10 cellular contexts compared by ENCODE assay signal in the genomic region with DNA sequence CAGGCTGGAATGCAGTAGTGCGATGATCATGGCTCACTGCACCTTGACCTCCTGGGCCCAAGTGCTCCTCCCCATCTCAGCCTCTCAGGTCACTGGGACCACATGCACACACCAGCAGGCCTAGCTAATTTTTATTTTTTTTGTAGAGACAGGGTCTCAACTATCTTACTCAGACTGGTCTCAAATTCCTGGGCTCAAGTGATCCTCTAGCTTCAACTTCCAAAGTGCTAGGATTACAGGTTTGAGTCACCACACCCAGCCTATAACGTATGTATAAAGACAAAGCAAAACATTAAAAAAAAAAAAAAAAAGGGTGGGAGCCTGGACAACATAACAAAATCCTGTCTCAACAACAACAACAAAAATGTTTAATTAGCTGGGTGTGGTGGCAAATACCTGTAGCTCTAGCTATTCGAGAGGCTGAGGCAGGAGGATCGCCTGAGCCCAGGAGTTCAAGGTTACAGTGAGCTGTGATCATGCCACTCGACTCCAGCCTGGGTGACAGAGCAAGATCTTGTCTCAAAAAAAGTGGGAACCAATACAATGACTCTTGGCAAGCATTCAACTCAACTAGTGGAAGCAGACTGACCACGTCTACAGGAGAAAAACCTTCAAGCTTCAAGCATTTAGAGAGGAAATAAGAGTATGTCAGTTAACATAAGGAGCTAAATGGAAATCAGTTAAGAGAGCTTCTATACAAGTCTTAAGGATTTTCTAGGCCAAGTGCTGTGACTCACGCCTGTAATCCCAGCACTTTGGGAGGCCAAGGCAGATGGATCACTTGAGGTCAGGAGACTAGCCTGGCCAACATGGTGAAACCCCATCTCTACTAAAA. TPM values are rescaled to one million over a fixed set of nuclear protein-coding genes. Genes with fewer than 3 reads are reported as not detected.
DNase-seq lines count a peak whose midpoint lies in the region; ATAC-seq, FAIRE-seq and TF ChIP-seq lines count a peak whose summit lies in the region.
"Had no signal": no experiment of that assay in that cellular context is flagged by ENCODE, and none has a peak within 500 bp of the region (broad histone marks: within the 10 kb centered on the region; RNA-seq: fewer than 3 reads in every experiment).

No MANE protein-coding gene starts in this region.

- H4K20me1 ChIP-seq in HepG2 (ENCODE audit: insufficient read depth, low read length): no peaks in the 10 kb centered on the region

- POLR2A ChIA-PET in HepG2 (lab: Yijun Ruan, JAX): interaction anchor here (0.6 to 4.1 kb wide), 23 partner anchors 10 to 1039 kb away, joined by 3 to 73 read pairs (median 4); partner anchors contain the start of genes ATRAID, CCDC121, EIF2B4 and FNDC4

- H3K4me1 ChIP-seq in HepG2 (ENCODE audit: insufficient read depth, low read length): peaks cover 56% of the 10 kb centered on the region
- peaks cover 0 to 36% (median 3%) of the 10 kb centered on the region in 4 donors for H3K4me1 ChIP-seq in right lobe of liver
- peaks cover 14 to 49% (median 35%) of the 10 kb centered on the region in 4 donors for H3K4me1 ChIP-seq in transverse colon
- peaks cover 0 to 54% (median 18%) of the 10 kb centered on the region in 4 donors for H3K4me1 ChIP-seq in tibial nerve

- TF ChIP-seq CTCF in HepG2 (CRISPR knock-in tag; IDR thresholded peaks at IDR 0.05) (no peak), right lobe of liver (IDR thresholded peaks at IDR 0.05) (no peak), transverse colon (IDR thresholded peaks at IDR 0.05) (no peak), tibial nerve (IDR thresholded peaks at IDR 0.05) (no peak), GM13977 (IDR thresholded peaks at IDR 0.05; ENCODE audit: extremely low read depth, insufficient read depth, missing control alignments) (no peak)

- H3K27me3 Mint-ChIP-seq in T-helper 17 cell: no peaks in the 10 kb centered on the region

- CTCF ChIA-PET in HepG2 (lab: Yijun Ruan, JAX; ENCODE audit: low intra/inter-chr PET ratio, low total read pairs): no interaction called here

- FAIRE-seq in HepG2 (lab: Jason Lieb, UNC): peak; percentile 84

- peaks cover 1 to 5% of the 10 kb centered on the region in 2 experiments; a peak in 2 of 5 replicates for H3K36me3 ChIP-seq in HepG2 (replicated peaks in 1 of 2; ENCODE audit: control insufficient read depth in 1 of 2, insufficient read depth in 2 of 2, low read length in 2 of 2)
- peaks cover 0 to 5% (median 0%) of the 10 kb centered on the region in 4 donors for H3K36me3 ChIP-seq in right lobe of liver
- H3K36me3 ChIP-seq in transverse colon: no peaks in the 10 kb centered on the region
- no peaks in the 10 kb centered on the region for H3K36me3 ChIP-seq in tibial nerve

- H3K27me3 ChIP-seq in HepG2 (ENCODE audit: control insufficient read depth in 1 of 2, insufficient read depth in 2 of 2, low read length in 2 of 2): no peaks in the 10 kb centered on the region; a peak in 1 of 5 replicates
- no peaks in the 10 kb centered on the region for H3K27me3 ChIP-seq in right lobe of liver
- no peaks in the 10 kb centered on the region for H3K27me3 ChIP-seq in transverse colon
- H3K27me3 ChIP-seq in tibial nerve: no peaks in the 10 kb centered on the region

- in situ Hi-C loops in HepG2 (cut with HindIII; ENCODE audit: extremely low pct_ligation_motif_present, low pct_unique_long_range_greater_than_20kb): no loop called here
- in situ Hi-C loops in transverse colon (cut with MboI; ENCODE audit: low pct_ligation_motif_present in 1 of 4, low pct_unique_long_range_greater_than_20kb in 1 of 4, low sequenced_read_pairs in 3 of 4): no loop called here
- in situ Hi-C loops in GM13977 (cut with MboI; ENCODE audit: low pct_unique_long_range_greater_than_20kb, low sequenced_read_pairs, unreplicated experiment): no loop called here

- H3K9me3 ChIP-seq in HepG2 (ENCODE audit: low read length) (no peaks in the 10 kb centered on the region), right lobe of liver (no peaks in the 10 kb centered on the region), T-helper 17 cell (ENCODE audit: control insufficient read depth, low read length, poor library complexity, severe bottlenecking) (no peaks in the 10 kb centered on the region), transverse colon (no peaks in the 10 kb centered on the region), tibial nerve (no peaks in the 10 kb centered on the region)

- H3K79me2 ChIP-seq in HepG2 (ENCODE audit: insufficient read depth, low read length): peaks cover 87% of the 10 kb centered on the region

- H3K4me3 ChIP-seq in HepG2 (replicated peaks in 1 of 3; ENCODE audit: insufficient read depth in 1 of 3, low read depth in 2 of 3, low read length in 3 of 3) (peak overlapping the region in 2 of 3 experiments; percentile 75 to 91; a peak in 4 of 6 replicates), right lobe of liver (no peak overlapping the region), transverse colon (no peak overlapping the region), tibial nerve (no peak overlapping the region)

- no peak overlapping the region for H3K4me3 Mint-ChIP-seq in T-helper 17 cell

- peak in 1 of 2 experiments; percentile 36; a peak in 1 of 4 replicates for TF ChIP-seq EP300 in HepG2 (IDR thresholded peaks at IDR 0.05; ENCODE audit: low read depth in 2 of 2, low read length in 2 of 2)
- TF ChIP-seq EP300 in HepG2 (CRISPR knock-in tag; IDR thresholded peaks at IDR 0.05; ENCODE audit: borderline replicate concordance): no peak
- TF ChIP-seq EP300 in transverse colon (IDR thresholded peaks at IDR 0.05; ENCODE audit: low read depth): no peak
- no peak for TF ChIP-seq EP300 in tibial nerve (IDR thresholded peaks at IDR 0.05)

- no TSS peak for BruUV-seq in HepG2 (replicated peaks; lab: Mats Ljungman, UMichigan)

- peaks cover 39% of the 10 kb centered on the region for H3K4me1 Mint-ChIP-seq in T-helper 17 cell

- peak overlapping the region; percentile 96 for H3K27ac ChIP-seq in HepG2 (ENCODE audit: extremely low read length, insufficient read depth, low read length)
- H3K27ac ChIP-seq in right lobe of liver: no peak overlapping the region
- peak overlapping the region in 3 of 4 donors; percentile 14 to 53 (median 50) for H3K27ac ChIP-seq in transverse colon
- no peak overlapping the region for H3K27ac ChIP-seq in tibial nerve

- peak overlapping the region; percentile 100 for H3K27ac Mint-ChIP-seq in T-helper 17 cell

- peaks cover 4% of the 10 kb centered on the region for H3K36me3 Mint-ChIP-seq in T-helper 17 cell (ENCODE audit: low read depth)

- intact Hi-C loops in HepG2 (cut with micrococcal nuclease; ENCODE audit: unreplicated experiment) (no loop called here), right lobe of liver (cut with DNase I) (no loop called here), transverse colon (cut with DNase I; ENCODE audit: low total_unique reads) (no loop called here)

- H2AFZ ChIP-seq in HepG2 (ENCODE audit: low read length): no peak overlapping the region

- peak overlapping the region; percentile 90 for H3K4me2 ChIP-seq in HepG2 (ENCODE audit: low read depth, low read length)

- DNase-seq in HepG2 (ENCODE audit: low spot score) (peak; percentile 88), right lobe of liver (no peak), T-helper 17 cell (no peak), fibroblast of gingiva (ENCODE audit: low read depth) (peak; percentile 48), transverse colon (no peak), tibial nerve (ENCODE audit: low spot score in 2 of 2) (no peak), GM13977 (ENCODE audit: low spot score) (no peak)
- DNase-seq: amygdala, posterior cingulate gyrus had no signal

- ATAC-seq in HepG2 (peak; percentile 36), right lobe of liver (no peak), T-helper 17 cell (no peak), HG03457 (IDR thresholded peaks at IDR 0.05; ENCODE audit: unreplicated experiment) (no peak)

- TF ChIP-seq POLR2A in HepG2 (IDR thresholded peaks at IDR 0.05; ENCODE audit: insufficient read depth in 1 of 2, low read depth in 2 of 2, low read length in 2 of 2) (no peak), right lobe of liver (IDR thresholded peaks at IDR 0.05) (no peak), transverse colon (IDR thresholded peaks at IDR 0.05) (no peak), tibial nerve (IDR thresholded peaks at IDR 0.05) (no peak)

- TF ChIP-seq RAD21 in HepG2 (CRISPR knock-in tag; IDR thresholded peaks at IDR 0.05): no peak

- H3K9ac ChIP-seq in HepG2 (ENCODE audit: insufficient read depth, low read depth, low read length): peak overlapping the region; percentile 99

- 9% methylated on average over 7 of the region's 7 CpGs for WGBS in HepG2 (ENCODE audit: low lambda C conversion rate)
- WGBS in right lobe of liver (ENCODE audit: insufficient coverage, low coverage, low lambda C conversion rate, missing lambda C conversion rate): 70% methylated on average over 6 of the region's 7 CpGs
- WGBS in transverse colon (ENCODE audit: low coverage in 1 of 2), 2 donors: 63% methylated on average over 5 to 7 of the region's 7 CpGs
- 73 to 77% methylated on average over 7 of the region's 7 CpGs for WGBS in tibial nerve, 2 donors

RNA-seq across cellular contexts. Expression of gene GTF3C2, which starts 2.6 kb away (rescaled TPM):
- total RNA-seq in HepG2 (2016; rRNA removed; fragmentation: Illumina TruSeq; extraction: Trizol) (77.5 and 80.0 TPM in 2 replicates), right lobe of liver (10 to 100 TPM; 13.4 to 20.1 (median 16.8) TPM), T-helper 17 cell (10 to 100 TPM; 52.2 to 70.2 TPM), transverse colon (10 to 100 TPM; 55.7 to 79.2 (median 63.6) TPM), tibial nerve (10 to 100 TPM; 38.9 to 54.0 (median 46.0) TPM)
- 43.5 and 52.1 TPM in 2 replicates for total RNA-seq in HepG2 (2016; cell fraction: cytosol; rRNA removed; fragmentation: Illumina TruSeq; extraction: Trizol; ENCODE audit: low read depth)
- 72.3 and 78.2 TPM in 2 replicates for total RNA-seq in HepG2 (2016; cell fraction: insoluble cytoplasmic fraction; rRNA removed; fragmentation: Illumina TruSeq; extraction: Trizol)
- 72.9 and 75.0 TPM in 2 replicates for total RNA-seq in HepG2 (2016; cell fraction: membrane; rRNA removed; fragmentation: Illumina TruSeq; extraction: Trizol)
- 66.4 and 68.7 TPM in 2 replicates for total RNA-seq in HepG2 (2016; cell fraction: nucleus; rRNA removed; fragmentation: Illumina TruSeq; extraction: Trizol)
- polyA plus RNA-seq in HepG2 (2011; rRNA removed): 110 and 130 TPM in 2 replicates
- 66.6 and 78.1 TPM in 2 replicates for polyA plus RNA-seq in HepG2 (2011; cell fraction: cytosol; rRNA removed)
- polyA plus RNA-seq in HepG2 (2011; cell fraction: nucleus; rRNA removed): 240 and 284 TPM in 2 replicates
- 68.1 and 83.8 TPM in 2 replicates for polyA plus RNA-seq in HepG2 (2012)
- polyA plus RNA-seq in HepG2 (2016; cell fraction: cytosol; fragmentation: Illumina TruSeq; extraction: Trizol; ENCODE audit: low read depth): 23.7 and 28.2 TPM in 2 replicates
- polyA plus RNA-seq in HepG2 (2016; cell fraction: insoluble cytoplasmic fraction; fragmentation: Illumina TruSeq; extraction: Trizol; ENCODE audit: low read depth): 86.5 and 95.8 TPM in 2 replicates
- polyA plus RNA-seq in HepG2 (2016; cell fraction: membrane; fragmentation: Illumina TruSeq; extraction: Trizol; ENCODE audit: low read depth): 59.8 and 70.6 TPM in 2 replicates
- polyA plus RNA-seq in HepG2 (2016; cell fraction: nucleus; fragmentation: Illumina TruSeq; extraction: Trizol; ENCODE audit: insufficient read depth, low read depth): 135 and 154 TPM in 2 replicates
- 139 and 140 TPM in 2 replicates for polyA minus RNA-seq in HepG2 (2011; rRNA and poly(A)+ RNA removed; ENCODE audit: low replicate concordance)
- polyA minus RNA-seq in HepG2 (2011; cell fraction: cytosol; rRNA and poly(A)+ RNA removed): 38.4 and 43.3 TPM in 2 replicates
- 99.5 and 107 TPM in 2 replicates for polyA minus RNA-seq in HepG2 (2011; cell fraction: nucleus; rRNA and poly(A)+ RNA removed)

RNA-seq across cellular contexts. Expression of gene EIF2B4, which starts 16.2 kb away (rescaled TPM):
- total RNA-seq in HepG2 (2016; rRNA removed; fragmentation: Illumina TruSeq; extraction: Trizol): 91.5 and 105 TPM in 2 replicates
- total RNA-seq in HepG2 (2016; cell fraction: cytosol; rRNA removed; fragmentation: Illumina TruSeq; extraction: Trizol; ENCODE audit: low read depth): 13.9 and 14.5 TPM in 2 replicates
- total RNA-seq in HepG2 (2016; cell fraction: insoluble cytoplasmic fraction; rRNA removed; fragmentation: Illumina TruSeq; extraction: Trizol): 88.4 and 107 TPM in 2 replicates
- 25.8 and 26.5 TPM in 2 replicates for total RNA-seq in HepG2 (2016; cell fraction: membrane; rRNA removed; fragmentation: Illumina TruSeq; extraction: Trizol)
- total RNA-seq in HepG2 (2016; cell fraction: nucleus; rRNA removed; fragmentation: Illumina TruSeq; extraction: Trizol): 66.4 and 73.1 TPM in 2 replicates
- 96.4 and 99.2 TPM in 2 replicates for polyA plus RNA-seq in HepG2 (2011; rRNA removed)
- 82.0 and 84.4 TPM in 2 replicates for polyA plus RNA-seq in HepG2 (2011; cell fraction: cytosol; rRNA removed)
- 199 and 211 TPM in 2 replicates for polyA plus RNA-seq in HepG2 (2011; cell fraction: nucleus; rRNA removed)
- polyA plus RNA-seq in HepG2 (2012): 96.2 and 105 TPM in 2 replicates
- 13.6 and 15.3 TPM in 2 replicates for polyA plus RNA-seq in HepG2 (2016; cell fraction: cytosol; fragmentation: Illumina TruSeq; extraction: Trizol; ENCODE audit: low read depth)
- 102 and 106 TPM in 2 replicates for polyA plus RNA-seq in HepG2 (2016; cell fraction: insoluble cytoplasmic fraction; fragmentation: Illumina TruSeq; extraction: Trizol; ENCODE audit: low read depth)
- 19.0 and 22.6 TPM in 2 replicates for polyA plus RNA-seq in HepG2 (2016; cell fraction: membrane; fragmentation: Illumina TruSeq; extraction: Trizol; ENCODE audit: low read depth)
- 162 and 164 TPM in 2 replicates for polyA plus RNA-seq in HepG2 (2016; cell fraction: nucleus; fragmentation: Illumina TruSeq; extraction: Trizol; ENCODE audit: insufficient read depth, low read depth)
- 71.1 and 120 TPM in 2 replicates for polyA minus RNA-seq in HepG2 (2011; rRNA and poly(A)+ RNA removed; ENCODE audit: low replicate concordance)
- polyA minus RNA-seq in HepG2 (2011; cell fraction: cytosol; rRNA and poly(A)+ RNA removed): 27.4 and 35.3 TPM in 2 replicates
- polyA minus RNA-seq in HepG2 (2011; cell fraction: nucleus; rRNA and poly(A)+ RNA removed): 60.0 and 61.9 TPM in 2 replicates
- 10 to 100 TPM; 17.6 to 25.0 (median 20.9) TPM for total RNA-seq in right lobe of liver
- 10 to 100 TPM; 29.8 to 33.2 TPM for total RNA-seq in T-helper 17 cell
- 10 to 100 TPM; 12.0 to 36.7 (median 27.5) TPM for total RNA-seq in transverse colon
- 10 to 100 TPM; 43.3 to 69.0 (median 59.8) TPM for total RNA-seq in tibial nerve

RNA-seq across cellular contexts. Expression of gene SNX17, which starts 16.4 kb away (rescaled TPM):
- total RNA-seq in HepG2 (2016; rRNA removed; fragmentation: Illumina TruSeq; extraction: Trizol) (94.9 and 109 TPM in 2 replicates), right lobe of liver (10 to 100 TPM; 50.1 to 58.9 (median 54.1) TPM), T-helper 17 cell (10 to 100 TPM; 75.7 to 80.3 TPM), transverse colon (10 to 100 TPM; 59.8 to 99.3 (median 73.9) TPM), tibial nerve (10 to 100 TPM; 71.6 to 97.7 (median 90.8) TPM)
- 42.7 and 45.6 TPM in 2 replicates for total RNA-seq in HepG2 (2016; cell fraction: cytosol; rRNA removed; fragmentation: Illumina TruSeq; extraction: Trizol; ENCODE audit: low read depth)
- 98.2 and 110 TPM in 2 replicates for total RNA-seq in HepG2 (2016; cell fraction: insoluble cytoplasmic fraction; rRNA removed; fragmentation: Illumina TruSeq; extraction: Trizol)
- total RNA-seq in HepG2 (2016; cell fraction: membrane; rRNA removed; fragmentation: Illumina TruSeq; extraction: Trizol): 56.0 and 66.0 TPM in 2 replicates
- 70.1 and 82.3 TPM in 2 replicates for total RNA-seq in HepG2 (2016; cell fraction: nucleus; rRNA removed; fragmentation: Illumina TruSeq; extraction: Trizol)
- polyA plus RNA-seq in HepG2 (2011; rRNA removed): 75.0 and 88.4 TPM in 2 replicates
- 86.7 and 102 TPM in 2 replicates for polyA plus RNA-seq in HepG2 (2011; cell fraction: cytosol; rRNA removed)
- polyA plus RNA-seq in HepG2 (2011; cell fraction: nucleus; rRNA removed): 125 TPM in 2 replicates
- polyA plus RNA-seq in HepG2 (2012): 71.1 and 79.5 TPM in 2 replicates
- 19.3 and 23.5 TPM in 2 replicates for polyA plus RNA-seq in HepG2 (2016; cell fraction: cytosol; fragmentation: Illumina TruSeq; extraction: Trizol; ENCODE audit: low read depth)
- polyA plus RNA-seq in HepG2 (2016; cell fraction: insoluble cytoplasmic fraction; fragmentation: Illumina TruSeq; extraction: Trizol; ENCODE audit: low read depth): 82.7 and 86.8 TPM in 2 replicates
- polyA plus RNA-seq in HepG2 (2016; cell fraction: membrane; fragmentation: Illumina TruSeq; extraction: Trizol; ENCODE audit: low read depth): 39.6 and 42.3 TPM in 2 replicates
- polyA plus RNA-seq in HepG2 (2016; cell fraction: nucleus; fragmentation: Illumina TruSeq; extraction: Trizol; ENCODE audit: insufficient read depth, low read depth): 97.5 and 97.9 TPM in 2 replicates
- polyA minus RNA-seq in HepG2 (2011; rRNA and poly(A)+ RNA removed; ENCODE audit: low replicate concordance): 92.8 and 112 TPM in 2 replicates
- polyA minus RNA-seq in HepG2 (2011; cell fraction: cytosol; rRNA and poly(A)+ RNA removed): 58.3 and 61.2 TPM in 2 replicates
- 97.5 and 98.0 TPM in 2 replicates for polyA minus RNA-seq in HepG2 (2011; cell fraction: nucleus; rRNA and poly(A)+ RNA removed)

RNA-seq across cellular contexts. Expression of gene ZNF513, which starts 26.6 kb away (rescaled TPM):
- total RNA-seq in HepG2 (2016; rRNA removed; fragmentation: Illumina TruSeq; extraction: Trizol) (2.4 and 4.9 TPM in 2 replicates), right lobe of liver (10 to 100 TPM in 2 of 6 experiments, 1 to 10 TPM in 4; 6.0 to 14.7 (median 9.8) TPM), T-helper 17 cell (10 to 100 TPM; 22.4 to 24.6 TPM), transverse colon (10 to 100 TPM; 24.0 to 41.0 (median 32.6) TPM), tibial nerve (10 to 100 TPM; 12.9 to 16.8 (median 14.4) TPM)
- 2.0 and 2.5 TPM in 2 replicates for total RNA-seq in HepG2 (2016; cell fraction: cytosol; rRNA removed; fragmentation: Illumina TruSeq; extraction: Trizol; ENCODE audit: low read depth)
- total RNA-seq in HepG2 (2016; cell fraction: insoluble cytoplasmic fraction; rRNA removed; fragmentation: Illumina TruSeq; extraction: Trizol): 2.5 and 5.0 TPM in 2 replicates
- 4.0 and 4.3 TPM in 2 replicates for total RNA-seq in HepG2 (2016; cell fraction: membrane; rRNA removed; fragmentation: Illumina TruSeq; extraction: Trizol)
- total RNA-seq in HepG2 (2016; cell fraction: nucleus; rRNA removed; fragmentation: Illumina TruSeq; extraction: Trizol): 5.5 and 6.1 TPM in 2 replicates
- polyA plus RNA-seq in HepG2 (2011; rRNA removed): 6.3 and 10.9 TPM in 2 replicates
- 5.5 and 8.5 TPM in 2 replicates for polyA plus RNA-seq in HepG2 (2011; cell fraction: cytosol; rRNA removed)
- polyA plus RNA-seq in HepG2 (2011; cell fraction: nucleus; rRNA removed): 44.0 and 47.8 TPM in 2 replicates
- polyA plus RNA-seq in HepG2 (2012): 3.9 and 6.3 TPM in 2 replicates
- polyA plus RNA-seq in HepG2 (2016; cell fraction: cytosol; fragmentation: Illumina TruSeq; extraction: Trizol; ENCODE audit: low read depth): 2.7 and 2.9 TPM in 2 replicates
- 3.5 and 4.5 TPM in 2 replicates for polyA plus RNA-seq in HepG2 (2016; cell fraction: insoluble cytoplasmic fraction; fragmentation: Illumina TruSeq; extraction: Trizol; ENCODE audit: low read depth)
- polyA plus RNA-seq in HepG2 (2016; cell fraction: membrane; fragmentation: Illumina TruSeq; extraction: Trizol; ENCODE audit: low read depth): 4.8 TPM in 2 replicates
- polyA plus RNA-seq in HepG2 (2016; cell fraction: nucleus; fragmentation: Illumina TruSeq; extraction: Trizol; ENCODE audit: insufficient read depth, low read depth): 20.6 TPM in 2 replicates
- 4.6 and 10.2 TPM in 2 replicates for polyA minus RNA-seq in HepG2 (2011; rRNA and poly(A)+ RNA removed; ENCODE audit: low replicate concordance)
- polyA minus RNA-seq in HepG2 (2011; cell fraction: cytosol; rRNA and poly(A)+ RNA removed): 1.6 and 3.3 TPM in 2 replicates
- polyA minus RNA-seq in HepG2 (2011; cell fraction: nucleus; rRNA and poly(A)+ RNA removed): 4.9 and 5.1 TPM in 2 replicates

RNA-seq across cellular contexts. Expression of gene MPV17, which starts 31.1 kb away (rescaled TPM):
- 37.0 and 48.9 TPM in 2 replicates for total RNA-seq in HepG2 (2016; rRNA removed; fragmentation: Illumina TruSeq; extraction: Trizol)
- 20.8 and 25.9 TPM in 2 replicates for total RNA-seq in HepG2 (2016; cell fraction: cytosol; rRNA removed; fragmentation: Illumina TruSeq; extraction: Trizol; ENCODE audit: low read depth)
- 42.7 and 51.6 TPM in 2 replicates for total RNA-seq in HepG2 (2016; cell fraction: insoluble cytoplasmic fraction; rRNA removed; fragmentation: Illumina TruSeq; extraction: Trizol)
- total RNA-seq in HepG2 (2016; cell fraction: membrane; rRNA removed; fragmentation: Illumina TruSeq; extraction: Trizol): 26.7 and 29.9 TPM in 2 replicates
- total RNA-seq in HepG2 (2016; cell fraction: nucleus; rRNA removed; fragmentation: Illumina TruSeq; extraction: Trizol): 42.0 and 44.6 TPM in 2 replicates
- polyA plus RNA-seq in HepG2 (2011; rRNA removed): 119 and 129 TPM in 2 replicates
- 118 and 122 TPM in 2 replicates for polyA plus RNA-seq in HepG2 (2011; cell fraction: cytosol; rRNA removed)
- 242 and 245 TPM in 2 replicates for polyA plus RNA-seq in HepG2 (2011; cell fraction: nucleus; rRNA removed)
- polyA plus RNA-seq in HepG2 (2012): 63.5 and 90.0 TPM in 2 replicates
- polyA plus RNA-seq in HepG2 (2016; cell fraction: cytosol; fragmentation: Illumina TruSeq; extraction: Trizol; ENCODE audit: low read depth): 24.1 and 27.7 TPM in 2 replicates
- polyA plus RNA-seq in HepG2 (2016; cell fraction: insoluble cytoplasmic fraction; fragmentation: Illumina TruSeq; extraction: Trizol; ENCODE audit: low read depth): 63.3 and 64.7 TPM in 2 replicates
- polyA plus RNA-seq in HepG2 (2016; cell fraction: membrane; fragmentation: Illumina TruSeq; extraction: Trizol; ENCODE audit: low read depth): 36.5 and 39.6 TPM in 2 replicates
- polyA plus RNA-seq in HepG2 (2016; cell fraction: nucleus; fragmentation: Illumina TruSeq; extraction: Trizol; ENCODE audit: insufficient read depth, low read depth): 101 and 104 TPM in 2 replicates
- polyA minus RNA-seq in HepG2 (2011; rRNA and poly(A)+ RNA removed; ENCODE audit: low replicate concordance): 155 and 173 TPM in 2 replicates
- polyA minus RNA-seq in HepG2 (2011; cell fraction: cytosol; rRNA and poly(A)+ RNA removed): 37.4 and 40.5 TPM in 2 replicates
- 76.9 and 109 TPM in 2 replicates for polyA minus RNA-seq in HepG2 (2011; cell fraction: nucleus; rRNA and poly(A)+ RNA removed)
- 10 to 100 TPM; 17.2 to 82.3 (median 30.4) TPM for total RNA-seq in right lobe of liver
- 10 to 100 TPM; 46.5 to 48.6 TPM for total RNA-seq in T-helper 17 cell
- total RNA-seq in transverse colon: 10 to 100 TPM; 34.4 to 53.8 (median 38.3) TPM
- total RNA-seq in tibial nerve: 100 to 1,000 TPM in 1 of 4 donors, 10 to 100 TPM in 3; 68.4 to 105 (median 87.3) TPM

Comparison
In these comparisons a context has a peak if more than half of its experiments do, and no peak if none do; other contexts are left out.
1. DNase-seq: peak in HepG2 (single experiment) and fibroblast of gingiva (single experiment); none in right lobe of liver (0 of 3), T-helper 17 cell (0 of 3), transverse colon (single experiment), tibial nerve (0 of 2) and GM13977 (single experiment).
2. H3K27ac ChIP-seq: peak in HepG2 (single experiment) and transverse colon (3 of 4); none in right lobe of liver (0 of 3) and tibial nerve (0 of 4).
3. H3K4me3 ChIP-seq: peak in HepG2 (2 of 3); none in right lobe of liver (0 of 3), transverse colon (0 of 4) and tibial nerve (0 of 4).